9 cellular contexts compared by ENCODE assay signal in the genomic region with DNA sequence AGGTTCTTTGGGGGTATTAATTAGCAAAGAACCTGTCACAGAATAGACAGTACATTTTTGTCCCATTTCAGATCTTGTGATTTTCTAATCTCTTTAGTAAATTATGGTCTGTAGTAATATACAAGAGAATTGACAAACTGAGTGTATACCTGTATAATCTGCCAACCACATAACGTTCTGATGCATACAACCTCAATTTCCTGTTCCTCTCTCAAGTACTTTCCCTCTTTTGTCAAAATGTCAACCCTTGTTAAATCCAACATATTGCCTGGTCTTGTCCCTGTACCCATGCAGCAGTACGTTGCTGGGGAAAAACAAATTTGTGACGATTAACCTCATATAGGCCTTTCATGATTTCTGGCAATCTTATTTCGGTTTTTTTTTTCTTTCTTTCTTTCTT. TPM values are rescaled to one million over a fixed set of nuclear protein-coding genes. Genes with fewer than 3 reads are reported as not detected.
DNase-seq lines count a peak whose midpoint lies in the region; ATAC-seq and TF ChIP-seq lines count a peak whose summit lies in the region.
"Had no signal": no experiment of that assay in that cellular context is flagged by ENCODE, and none has a peak within 500 bp of the region (broad histone marks: within the 10 kb centered on the region; RNA-seq: fewer than 3 reads in every experiment).

No MANE protein-coding gene starts in this region.

- peak overlapping the region; percentile 71 for H3K9ac ChIP-seq in DND-41 (ENCODE audit: low read depth, low read length)
- H3K9ac ChIP-seq in neural cell (ENCODE audit: low read length): no peak overlapping the region

- ATAC-seq in DND-41 (ENCODE audit: insufficient read depth, low read depth): no peak
- ATAC-seq in GM21786 (IDR thresholded peaks at IDR 0.05; ENCODE audit: unreplicated experiment): no peak
- no peak for ATAC-seq in left colon
- ATAC-seq: natural killer cell treated with Interleukin-12 subunit alpha and Interleukin-12 subunit beta and Interleukin-15 and Interleukin-18, amount 100 ng/mL, for 72 hours had no signal

- H3K4me3 ChIP-seq in DND-41 (ENCODE audit: low read depth in 1 of 2, low read length in 2 of 2) (peak overlapping the region; percentile 78 to 91; a peak in 3 of 4 replicates), dorsolateral prefrontal cortex (peak overlapping the region in 58 of 59 donors; percentile 67 to 99 (median 88)), neural cell (ENCODE audit: low read length) (peak overlapping the region; percentile 92)

- no peak overlapping the region for H2AFZ ChIP-seq in DND-41 (ENCODE audit: low read depth, low read length)
- H2AFZ ChIP-seq in neural cell (ENCODE audit: low read depth, low read length): no peak overlapping the region

- peak overlapping the region; percentile 85; the same call in 1 of the 2 replicates for H3K27ac ChIP-seq in DND-41 (ENCODE audit: low read length)
- H3K27ac ChIP-seq in dorsolateral prefrontal cortex: no peak overlapping the region
- peak overlapping the region; percentile 82 for H3K27ac ChIP-seq in neural cell (ENCODE audit: low read length)

- peaks cover 47% of the 10 kb centered on the region for H3K4me1 ChIP-seq in DND-41 (ENCODE audit: insufficient read depth, low read length)

- H3K36me3 ChIP-seq in DND-41 (ENCODE audit: insufficient read depth, low read length) (peaks cover 17% of the 10 kb centered on the region), neural cell (ENCODE audit: insufficient read depth, low read length) (peaks cover 6% of the 10 kb centered on the region)

- peaks cover 55% of the 10 kb centered on the region for H3K79me2 ChIP-seq in DND-41 (ENCODE audit: insufficient read depth, low read length)
- peaks cover 24% of the 10 kb centered on the region for H3K79me2 ChIP-seq in neural cell (replicated peaks; ENCODE audit: insufficient read depth, low read length)

- no peaks in the 10 kb centered on the region for H3K27me3 ChIP-seq in DND-41 (ENCODE audit: insufficient read depth, low read length, poor library complexity)
- no peaks in the 10 kb centered on the region for H3K27me3 ChIP-seq in dorsolateral prefrontal cortex
- H3K27me3 ChIP-seq in neural cell (ENCODE audit: insufficient read depth, low read depth, low read length): no peaks in the 10 kb centered on the region

- H3F3A ChIP-seq in neural cell (ENCODE audit: insufficient read depth, low read length, poor library complexity, severe bottlenecking): no peaks in the 10 kb centered on the region

- H3K9me3 ChIP-seq in DND-41 (ENCODE audit: insufficient read depth, low read length, severe bottlenecking) (no peaks in the 10 kb centered on the region), neural cell (ENCODE audit: low read length) (no peaks in the 10 kb centered on the region)

- TF ChIP-seq RAD21 in neural cell (conservative IDR thresholded peaks at IDR 0.05): no peak

- no peak for TF ChIP-seq EP300 in neural cell (conservative IDR thresholded peaks at IDR 0.05; ENCODE audit: poor library complexity, severe bottlenecking)

- TF ChIP-seq CTCF in DND-41 (IDR thresholded peaks at IDR 0.05; ENCODE audit: borderline replicate concordance, extremely low read depth, low read length, poor library complexity, severe bottlenecking) (no peak), dorsolateral prefrontal cortex (IDR thresholded peaks at IDR 0.05 in 54 of 56, conservative IDR thresholded peaks at IDR 0.05 in 2 of 56; ENCODE audit: low read depth in 1 of 56, partially characterized antibody in 56 of 56) (no peak), neural cell (IDR thresholded peaks at IDR 0.05; ENCODE audit: poor library complexity, severe bottlenecking) (no peak)

- H4K20me1 ChIP-seq in DND-41 (ENCODE audit: insufficient read depth, low read length) (peaks cover 19% of the 10 kb centered on the region; the same call in 1 of the 2 replicates), neural cell (ENCODE audit: insufficient read depth) (no peaks in the 10 kb centered on the region)

- no peak for DNase-seq in DND-41
- peak; percentile 11 for DNase-seq in NAMALWA (ENCODE audit: low spot score)
- DNase-seq in dorsolateral prefrontal cortex: no peak
- DNase-seq in left colon: no peak
- DNase-seq in activated CD4-positive, alpha-beta T cell treated with anti-CD3 and anti-CD28 coated beads for 4 hours: no peak
- DNase-seq in NCI-H1436 (lab: John Stamatoyannopoulos, UW): no peak

- intact Hi-C loops in dorsolateral prefrontal cortex (cut with DNase I): loop anchor here (5.0 to 10.0 kb wide), 5 partner anchors 57 to 355 kb away; a partner anchor contains a TSS
- intact Hi-C loops in left colon (cut with DNase I, micrococcal nuclease): no loop called here

- no peaks in the 10 kb centered on the region for H3K9me2 ChIP-seq in neural cell (ENCODE audit: insufficient read depth, low read length)

- H3K4me2 ChIP-seq in DND-41 (ENCODE audit: insufficient read depth, low read length) (peak overlapping the region; percentile 93), neural cell (ENCODE audit: low read length) (peak overlapping the region; percentile 69)

TF ChIP-seq in neural cell, 6 proteins besides CTCF, POLR2A, EP300 and RAD21:
- TF ChIP-seq EZH2 (IDR thresholded peaks at IDR 0.05; ENCODE audit: borderline replicate concordance, insufficient read depth, low read length, poor library complexity, severe bottlenecking) (no peak), SMC3 (conservative IDR thresholded peaks at IDR 0.05; ENCODE audit: poor library complexity) (no peak), TAF1 (IDR thresholded peaks at IDR 0.05; ENCODE audit: low read depth) (no peak), MXI1 (conservative IDR thresholded peaks at IDR 0.05; ENCODE audit: poor library complexity, severe bottlenecking) (no peak), POLR2AphosphoS5 (IDR thresholded peaks at IDR 0.05) (no peak)
- TF ChIP-seq, protein P1, sequence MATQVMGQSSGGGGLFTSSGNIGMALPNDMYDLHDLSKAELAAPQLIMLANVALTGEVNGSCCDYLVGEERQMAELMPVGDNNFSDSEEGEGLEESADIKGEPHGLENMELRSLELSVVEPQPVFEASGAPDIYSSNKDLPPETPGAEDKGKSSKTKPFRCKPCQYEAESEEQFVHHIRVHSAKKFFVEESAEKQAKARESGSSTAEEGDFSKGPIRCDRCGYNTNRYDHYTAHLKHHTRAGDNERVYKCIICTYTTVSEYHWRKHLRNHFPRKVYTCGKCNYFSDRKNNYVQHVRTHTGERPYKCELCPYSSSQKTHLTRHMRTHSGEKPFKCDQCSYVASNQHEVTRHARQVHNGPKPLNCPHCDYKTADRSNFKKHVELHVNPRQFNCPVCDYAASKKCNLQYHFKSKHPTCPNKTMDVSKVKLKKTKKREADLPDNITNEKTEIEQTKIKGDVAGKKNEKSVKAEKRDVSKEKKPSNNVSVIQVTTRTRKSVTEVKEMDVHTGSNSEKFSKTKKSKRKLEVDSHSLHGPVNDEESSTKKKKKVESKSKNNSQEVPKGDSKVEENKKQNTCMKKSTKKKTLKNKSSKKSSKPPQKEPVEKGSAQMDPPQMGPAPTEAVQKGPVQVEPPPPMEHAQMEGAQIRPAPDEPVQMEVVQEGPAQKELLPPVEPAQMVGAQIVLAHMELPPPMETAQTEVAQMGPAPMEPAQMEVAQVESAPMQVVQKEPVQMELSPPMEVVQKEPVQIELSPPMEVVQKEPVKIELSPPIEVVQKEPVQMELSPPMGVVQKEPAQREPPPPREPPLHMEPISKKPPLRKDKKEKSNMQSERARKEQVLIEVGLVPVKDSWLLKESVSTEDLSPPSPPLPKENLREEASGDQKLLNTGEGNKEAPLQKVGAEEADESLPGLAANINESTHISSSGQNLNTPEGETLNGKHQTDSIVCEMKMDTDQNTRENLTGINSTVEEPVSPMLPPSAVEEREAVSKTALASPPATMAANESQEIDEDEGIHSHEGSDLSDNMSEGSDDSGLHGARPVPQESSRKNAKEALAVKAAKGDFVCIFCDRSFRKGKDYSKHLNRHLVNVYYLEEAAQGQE (IDR thresholded peaks at IDR 0.05; ENCODE audit: borderline replicate concordance): no peak

RNA-seq across cellular contexts. Expression of a gene that starts 1.1 kb away (rescaled TPM):
- 10 to 100 TPM; 13.5 to 33.0 (median 23.5) TPM for total RNA-seq in dorsolateral prefrontal cortex
- 44.7 and 63.4 TPM in 2 replicates for polyA plus RNA-seq in neural cell
- polyA minus RNA-seq in neural cell: 28.2 and 32.2 TPM in 2 replicates
- 10 to 100 TPM; 23.4 to 29.7 TPM for total RNA-seq in left colon

RNA-seq across cellular contexts. Expression of a gene that starts 1.3 kb away (rescaled TPM):
- total RNA-seq in dorsolateral prefrontal cortex (10 to 100 TPM; 15.5 to 38.2 (median 26.9) TPM), left colon (10 to 100 TPM; 32.2 to 35.7 TPM)
- polyA plus RNA-seq in neural cell: 33.8 and 36.7 TPM in 2 replicates
- polyA minus RNA-seq in neural cell: 58.7 and 59.0 TPM in 2 replicates

Comparison
In these comparisons a context has a peak if more than half of its experiments do, and no peak if none do; other contexts are left out.
1. H3K27ac ChIP-seq: peak in DND-41 (single experiment) and neural cell (single experiment); none in dorsolateral prefrontal cortex (0 of 59).
2. intact Hi-C loops: an anchor here in dorsolateral prefrontal cortex (5.0 to 10.0 kb wide); none called in left colon.
3. Peak in every context shown above with its lines, with median percentiles within 50 percentile points of each other: H3K4me3 ChIP-seq.